Comparison of ENCODE assay signal across 30 cellular contexts in the genomic region with DNA sequence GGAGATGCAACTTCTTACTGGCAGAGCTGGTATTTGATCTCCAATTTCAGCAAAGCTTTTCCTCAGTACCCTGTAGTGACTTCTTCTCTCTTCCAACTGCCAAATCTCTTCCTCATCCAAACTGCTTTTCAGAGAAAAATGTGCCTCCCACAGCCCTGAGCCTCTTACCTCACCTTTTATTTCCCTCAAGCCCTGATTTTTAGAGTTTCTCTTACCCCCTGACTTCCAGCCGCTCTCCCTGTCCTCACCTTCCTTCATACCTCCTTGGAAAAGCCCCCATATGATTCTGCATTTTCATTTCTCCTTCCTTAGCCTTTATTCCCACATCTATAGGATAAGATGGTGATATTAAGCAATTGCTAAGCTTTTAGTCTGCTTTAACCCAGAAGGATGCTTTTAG. TPM values are rescaled to one million over a fixed set of nuclear protein-coding genes. Genes with fewer than 3 reads are reported as not detected.
"Had no signal": no experiment of that assay in that cellular context is flagged by ENCODE, and none has a peak within 500 bp of the region (broad histone marks: within the 10 kb centered on the region; RNA-seq: fewer than 3 reads in every experiment).

A gene (minus strand): TSS at position 101 of the 400 bp plus-strand sequence. CDS start 108 bp downstream, outside the sequence.

- H3K27me3 ChIP-seq: hepatocyte, right atrium auricular region, right lobe of liver, testis, tibial artery, upper lobe of right lung had no signal

- H3K27me3 Mint-ChIP-seq: naive B cell; stimulated activated naive B cell treated with anti-CD40 and anti-IgM and Interleukin-4, amounts not matched to agents 10 μg/mL and 1 μg/mL and 100 μg/mL, for 72 hours had no signal

- H3K9ac ChIP-seq: parathyroid adenoma had no signal

- H3K4me1 ChIP-seq: left ventricle myocardium inferior, parathyroid adenoma, right atrium auricular region, right lobe of liver, stomach, testis, tibial artery, upper lobe of right lung had no signal

- ATAC-seq: natural killer cell treated with Interleukin-12 subunit alpha and Interleukin-12 subunit beta and Interleukin-15 and Interleukin-18, amount 100 ng/mL, for 72 hours; right lobe of liver; stimulated activated naive B cell treated with anti-CD40 and anti-IgM and Interleukin-4, amounts not matched to agents 10 μg/mL and 1 μg/mL and 100 μg/mL, for 72 hours; stimulated activated naive CD8-positive, alpha-beta T cell treated with anti-CD3 and anti-CD28 coated beads, Interleukin-15, Interleukin-2, amounts not matched to agents 100 U/mL and 50 U/mL, for 24 hours; upper lobe of right lung had no signal

- H3K36me3 Mint-ChIP-seq: mesothelial cell of epicardium; naive B cell; natural killer cell treated with Interleukin-12 subunit alpha and Interleukin-12 subunit beta and Interleukin-15 and Interleukin-18, amount 100 ng/mL, for 72 hours; stimulated activated naive B cell treated with anti-CD40 and anti-IgM and Interleukin-4, amounts not matched to agents 10 μg/mL and 1 μg/mL and 100 μg/mL, for 72 hours had no signal

- H3K9me3 ChIP-seq: left ventricle myocardium inferior, right atrium auricular region, right lobe of liver, stomach, testis, tibial artery, upper lobe of right lung had no signal

- H3K27ac Mint-ChIP-seq: mesothelial cell of epicardium; naive B cell; natural killer cell treated with Interleukin-12 subunit alpha and Interleukin-12 subunit beta and Interleukin-15 and Interleukin-18, amount 100 ng/mL, for 72 hours; stimulated activated naive B cell treated with anti-CD40 and anti-IgM and Interleukin-4, amounts not matched to agents 10 μg/mL and 1 μg/mL and 100 μg/mL, for 72 hours had no signal

- H2AFZ ChIP-seq: hepatocyte, parathyroid adenoma had no signal

- H3K27ac ChIP-seq: hepatocyte, left ventricle myocardium inferior, parathyroid adenoma, right atrium auricular region, right lobe of liver, stomach, testis, tibial artery, upper lobe of right lung had no signal

- H3K4me3 Mint-ChIP-seq: mesothelial cell of epicardium; naive B cell; natural killer cell treated with Interleukin-12 subunit alpha and Interleukin-12 subunit beta and Interleukin-15 and Interleukin-18, amount 100 ng/mL, for 72 hours; stimulated activated naive B cell treated with anti-CD40 and anti-IgM and Interleukin-4, amounts not matched to agents 10 μg/mL and 1 μg/mL and 100 μg/mL, for 72 hours had no signal

- H3K79me2 ChIP-seq: hepatocyte, parathyroid adenoma had no signal

- DNase-seq: islet precursor cell; left ventricle myocardium inferior; mesendoderm; naive B cell; nucleus accumbens; right lobe of liver; stimulated activated CD4-positive, alpha-beta T cell treated with anti-CD3 and anti-CD28 coated beads, Interleukin-12 subunit alpha, Interleukin-12 subunit beta, amount 100 ng/mL, for 4 hours; stimulated activated CD4-positive, alpha-beta T cell treated with anti-CD3 and anti-CD28 coated beads, Interleukin-15, amount 100 ng/mL, for 24 hours; stimulated activated CD4-positive, alpha-beta T cell treated with anti-CD3 and anti-CD28 coated beads, Interleukin-2, amount 100 ng/mL, for 24 hours; stimulated activated CD4-positive, alpha-beta T cell treated with anti-CD3 and anti-CD28 coated beads, Interleukin-4, amount 100 ng/mL, for 1 hour; stimulated activated naive B cell treated with anti-CD40 and anti-IgM and Interleukin-4, amounts not matched to agents 10 μg/mL and 1 μg/mL and 100 μg/mL, for 72 hours; stimulated activated naive CD8-positive, alpha-beta T cell treated with anti-CD3 and anti-CD28 coated beads, Interleukin-15, Interleukin-2, amounts not matched to agents 100 U/mL and 50 U/mL, for 24 hours; stomach; testis; tibial artery; trophoblast cell; upper lobe of right lung had no signal

- H3K4me2 ChIP-seq: hepatocyte had no signal

- H3K4me1 Mint-ChIP-seq: mesothelial cell of epicardium had no signal

- H3K36me3 ChIP-seq: left ventricle myocardium inferior, right atrium auricular region, right lobe of liver, stomach, tibial artery, upper lobe of right lung had no signal

- H3K9me3 Mint-ChIP-seq: mesothelial cell of epicardium; natural killer cell treated with Interleukin-12 subunit alpha and Interleukin-12 subunit beta and Interleukin-15 and Interleukin-18, amount 100 ng/mL, for 72 hours; stimulated activated naive B cell treated with anti-CD40 and anti-IgM and Interleukin-4, amounts not matched to agents 10 μg/mL and 1 μg/mL and 100 μg/mL, for 72 hours had no signal

- H3K4me3 ChIP-seq: hepatocyte, left ventricle myocardium inferior, lung, right atrium auricular region, right lobe of liver, stomach, testis, tibial artery, upper lobe of right lung had no signal

RNA-seq across cellular contexts. Expression of the gene that starts here (rescaled TPM):
- total RNA-seq: hepatocyte; kidney epithelial cell; left ventricle myocardium inferior; lung; mesothelial cell of epicardium; natural killer cell treated with Interleukin-12 subunit alpha and Interleukin-12 subunit beta and Interleukin-15 and Interleukin-18, amount 100 ng/mL, for 72 hours; osteocyte; posterior vena cava; pulmonary artery endothelial cell; renal cortical epithelial cell; right atrium auricular region; right lobe of liver; skeletal muscle tissue; testis had no signal
- polyA plus RNA-seq: hepatocyte, neural cell, stomach had no signal
